ENCODE assay signal across 18 cellular contexts in genomic region chr9:81374459-81374858, GRCh38.
"Had no signal": no experiment of that assay in that cellular context is flagged by ENCODE, and none has a peak within 500 bp of the region (broad histone marks: within the 10 kb centered on the region; RNA-seq: fewer than 3 reads in every experiment).

No MANE protein-coding gene starts in this region.

- H3K4me1 Mint-ChIP-seq: activated naive CD8-positive, alpha-beta T cell treated with anti-CD3 and anti-CD28 coated beads, Interleukin-2, amount 10 ng/mL, durations not matched to agents 7 days and 5 days had no signal

- H3K4me3 ChIP-seq: transverse colon, vagina had no signal

- H3K27me3 ChIP-seq: foreskin keratinocyte, transverse colon, vagina had no signal

- H3K4me3 Mint-ChIP-seq: activated CD4-positive, alpha-beta memory T cell treated with anti-CD3 and anti-CD28 coated beads for 36 hours; activated naive CD8-positive, alpha-beta T cell treated with anti-CD3 and anti-CD28 coated beads, Interleukin-2, amount 10 ng/mL, durations not matched to agents 7 days and 5 days; stimulated activated naive B cell treated with anti-CD40 and anti-IgM and Interleukin-4, amounts not matched to agents 10 μg/mL and 1 μg/mL and 100 μg/mL, for 72 hours had no signal

- H3K36me3 Mint-ChIP-seq: activated CD4-positive, alpha-beta memory T cell treated with anti-CD3 and anti-CD28 coated beads for 36 hours; activated naive CD8-positive, alpha-beta T cell treated with anti-CD3 and anti-CD28 coated beads, Interleukin-2, amount 10 ng/mL, durations not matched to agents 7 days and 5 days; stimulated activated naive B cell treated with anti-CD40 and anti-IgM and Interleukin-4, amounts not matched to agents 10 μg/mL and 1 μg/mL and 100 μg/mL, for 72 hours had no signal

- H3K9me3 Mint-ChIP-seq: stimulated activated naive B cell treated with anti-CD40 and anti-IgM and Interleukin-4, amounts not matched to agents 10 μg/mL and 1 μg/mL and 100 μg/mL, for 72 hours had no signal

- H3K27ac ChIP-seq: foreskin keratinocyte, transverse colon, vagina had no signal

- H3K4me1 ChIP-seq: foreskin keratinocyte, transverse colon, vagina had no signal

- DNase-seq: activated CD4-positive, alpha-beta memory T cell treated with anti-CD3 and anti-CD28 coated beads for 36 hours; activated CD4-positive, alpha-beta T cell treated with anti-CD3 and anti-CD28 coated beads for 48 hours; activated naive CD4-positive, alpha-beta T cell treated with Interleukin-2 at 50 U/mL for 16 hours; activated naive CD8-positive, alpha-beta T cell treated with anti-CD3 and anti-CD28 coated beads, Interleukin-2, amount 10 ng/mL, durations not matched to agents 7 days and 5 days; activated T-cell treated with anti-CD3 and anti-CD28 coated beads, Interleukin-2, amount 50 U/mL, for 48 hours; amniotic stem cell; cerebellar nuclear complex; foreskin keratinocyte; hippocampal formation; kidney glomerular epithelial cell; left ventricle myocardium superior; occipital lobe; small intestine; stimulated activated CD4-positive, alpha-beta T cell treated with anti-CD3 and anti-CD28 coated beads, Interleukin-2, amount 100 ng/mL, for 48 hours; stimulated activated CD8-positive, alpha-beta memory T cell treated with anti-CD3 and anti-CD28 coated beads, Interleukin-4, amount 100 ng/mL, for 48 hours; stimulated activated naive B cell treated with anti-CD40 and anti-IgM and Interleukin-4, amounts not matched to agents 10 μg/mL and 1 μg/mL and 100 μg/mL, for 72 hours; transverse colon had no signal

- H3K9me3 ChIP-seq: transverse colon, vagina had no signal

- H3K36me3 ChIP-seq: transverse colon, vagina had no signal

- ATAC-seq: foreskin keratinocyte; stimulated activated naive B cell treated with anti-CD40 and anti-IgM and Interleukin-4, amounts not matched to agents 10 μg/mL and 1 μg/mL and 100 μg/mL, for 72 hours had no signal

- H3K27me3 Mint-ChIP-seq: activated CD4-positive, alpha-beta memory T cell treated with anti-CD3 and anti-CD28 coated beads for 36 hours; activated naive CD8-positive, alpha-beta T cell treated with anti-CD3 and anti-CD28 coated beads, Interleukin-2, amount 10 ng/mL, durations not matched to agents 7 days and 5 days; stimulated activated naive B cell treated with anti-CD40 and anti-IgM and Interleukin-4, amounts not matched to agents 10 μg/mL and 1 μg/mL and 100 μg/mL, for 72 hours had no signal

- H3K27ac Mint-ChIP-seq: activated CD4-positive, alpha-beta memory T cell treated with anti-CD3 and anti-CD28 coated beads for 36 hours; activated naive CD8-positive, alpha-beta T cell treated with anti-CD3 and anti-CD28 coated beads, Interleukin-2, amount 10 ng/mL, durations not matched to agents 7 days and 5 days; stimulated activated naive B cell treated with anti-CD40 and anti-IgM and Interleukin-4, amounts not matched to agents 10 μg/mL and 1 μg/mL and 100 μg/mL, for 72 hours had no signal
